Comparison of ENCODE assay signal across 24 cellular contexts in genomic region chr17:68325961-68326360, GRCh38.
"Had no signal": no experiment of that assay in that cellular context is flagged by ENCODE, and none has a peak within 500 bp of the region (broad histone marks: within the 10 kb centered on the region; RNA-seq: fewer than 3 reads in every experiment).

No MANE protein-coding gene starts in this region.

- H3K4me3 ChIP-seq: adrenal gland, body of pancreas, SJCRH30, SK-N-MC had no signal

- H3K36me3 ChIP-seq: adrenal gland, SJCRH30 had no signal

- H3K4me1 ChIP-seq: adrenal gland, body of pancreas, SJCRH30 had no signal

- H3K27me3 ChIP-seq: adrenal gland, body of pancreas, SJCRH30 had no signal

- H3K4me3 Mint-ChIP-seq: activated CD4-positive, alpha-beta T cell treated with anti-CD3 and anti-CD28 coated beads, Interleukin-2, amount 10 ng/mL, durations not matched to agents 24 days and 14 days; activated CD8-positive, alpha-beta T cell treated with anti-CD3 and anti-CD28 coated beads, Interleukin-2, amount 10 ng/mL, durations not matched to agents 7 days and 5 days; activated naive CD4-positive, alpha-beta T cell treated with anti-CD3 and anti-CD28 coated beads for 36 hours; activated T-cell treated with anti-CD3 and anti-CD28 coated beads, Interleukin-2, amount 50 U/mL, for 24 hours; T-helper 1 cell treated with Interleukin-12 subunit alpha and Interleukin-12 subunit beta and Interleukin-4 antibody, amounts not matched to agents 30 μg/mL and 1 μg/mL, for 36 hours; T-helper 2 cell treated with Interferon-gamma antibody and Interleukin-4, amounts not matched to agents 5 μg/mL and 100 μg/mL, for 36 hours had no signal

- H3K27me3 Mint-ChIP-seq: activated CD4-positive, alpha-beta T cell treated with anti-CD3 and anti-CD28 coated beads, Interleukin-2, amount 10 ng/mL, durations not matched to agents 24 days and 14 days; activated T-cell treated with anti-CD3 and anti-CD28 coated beads, Interleukin-2, amount 50 U/mL, for 24 hours had no signal

- ATAC-seq: activated CD8-positive, alpha-beta T cell treated with anti-CD3 and anti-CD28 coated beads, Interleukin-2, amount 10 ng/mL, durations not matched to agents 7 days and 5 days; body of pancreas; Panc1 had no signal

- DNase-seq: activated CD4-positive, alpha-beta T cell treated with anti-CD3 and anti-CD28 coated beads, Interleukin-2, amount 10 ng/mL, durations not matched to agents 24 days and 14 days; activated CD8-positive, alpha-beta T cell treated with anti-CD3 and anti-CD28 coated beads, Interleukin-2, amount 10 ng/mL, durations not matched to agents 7 days and 5 days; activated gamma-delta T cell treated with Interleukin-2 at 50 U/mL for 16 hours; activated naive CD4-positive, alpha-beta T cell treated with anti-CD3 and anti-CD28 coated beads for 36 hours; activated T-cell treated with anti-CD3 and anti-CD28 coated beads, Interleukin-2, amount 50 U/mL, for 24 hours; adrenal gland; body of pancreas; caudate nucleus; NCI-H1092 treated with DMSO at 0.1 percent for 48 hours; NCI-H1417; NCI-H1694 treated with DMSO at 0.1 percent for 48 hours; NCI-H2029; NCI-H345; NCI-H524 treated with DMSO at 0.1 percent for 48 hours; SHP77; SJCRH30 had no signal

- H3K27ac Mint-ChIP-seq: activated CD8-positive, alpha-beta T cell treated with anti-CD3 and anti-CD28 coated beads, Interleukin-2, amount 10 ng/mL, durations not matched to agents 7 days and 5 days; activated naive CD4-positive, alpha-beta T cell treated with anti-CD3 and anti-CD28 coated beads for 36 hours; activated naive CD4-positive, alpha-beta T cell treated with anti-CD3 and anti-CD28 coated beads, Interleukin-2, amount 50 U/mL, for 72 hours; activated T-cell treated with anti-CD3 and anti-CD28 coated beads, Interleukin-2, amount 50 U/mL, for 24 hours; T-helper 1 cell treated with Interleukin-12 subunit alpha and Interleukin-12 subunit beta and Interleukin-4 antibody, amounts not matched to agents 30 μg/mL and 1 μg/mL, for 36 hours; T-helper 2 cell treated with Interferon-gamma antibody and Interleukin-4, amounts not matched to agents 5 μg/mL and 100 μg/mL, for 36 hours had no signal

- H3K9me3 ChIP-seq: adrenal gland, body of pancreas, SJCRH30 had no signal

- FAIRE-seq: astrocyte, bronchial epithelial cell, TTC549 had no signal

- H3K27ac ChIP-seq: adrenal gland, body of pancreas, SJCRH30, SK-N-MC had no signal
